In the genomic region with DNA sequence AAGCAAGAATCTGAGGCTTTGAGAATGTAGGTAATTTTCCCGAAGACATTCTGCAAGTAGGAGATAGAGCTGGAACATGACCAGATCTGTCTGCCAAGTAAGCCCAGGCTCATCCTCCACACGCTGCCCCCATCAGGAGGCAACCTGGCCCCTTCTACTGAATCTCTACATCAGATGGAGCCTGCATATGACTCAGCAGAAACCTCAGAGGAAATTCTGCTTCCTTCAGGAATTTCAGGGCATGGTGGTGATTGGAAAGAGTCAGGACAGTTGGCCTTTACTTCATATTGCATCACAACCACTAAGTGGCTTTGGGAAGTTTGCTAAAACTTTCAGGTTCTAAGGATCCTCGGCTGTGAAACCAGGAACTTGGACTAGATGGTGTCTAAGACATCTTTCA, we compare ENCODE assay signal across 9 cellular contexts.
DNase-seq lines count a peak whose midpoint lies in the region; ATAC-seq, FAIRE-seq and TF ChIP-seq lines count a peak whose summit lies in the region.
"Had no signal": no experiment of that assay in that cellular context is flagged by ENCODE, and none has a peak within 500 bp of the region (broad histone marks: within the 10 kb centered on the region; RNA-seq: fewer than 3 reads in every experiment).

No MANE protein-coding gene starts in this region.

- H3K18ac ChIP-seq in mesendoderm (ENCODE audit: low read length) = no peak overlapping the region

- H3K9me2 ChIP-seq in Loucy (replicated peaks; ENCODE audit: low read depth, low read length) = no peaks in the 10 kb centered on the region
- no peaks in the 10 kb centered on the region for H3K9me2 ChIP-seq in MM.1S (replicated peaks; ENCODE audit: insufficient read depth, low read length)

- H3K4me2 ChIP-seq in Loucy (ENCODE audit: low read depth, low read length, poor library complexity, severe bottlenecking) = peak overlapping the region; percentile 78
- peak overlapping the region; percentile 8; the same call in 1 of the 2 replicates for H3K4me2 ChIP-seq in K562 (ENCODE audit: insufficient read depth, low read length)
- H3K4me2 ChIP-seq in mesendoderm (ENCODE audit: low read length) = no peak overlapping the region
- no peak overlapping the region for H3K4me2 ChIP-seq in MM.1S (ENCODE audit: low read depth, low read length)

- H3K4me3 ChIP-seq in Loucy (ENCODE audit: low read length, poor library complexity, severe bottlenecking) = peak overlapping the region; percentile 50
- H3K4me3 ChIP-seq in K562 = no peak overlapping the region
- no peak overlapping the region for H3K4me3 ChIP-seq in mesendoderm (ENCODE audit: low read length)
- H3K4me3 ChIP-seq in MM.1S (ENCODE audit: low read length) = no peak overlapping the region

- BruUV-seq in K562 (replicated peaks; lab: Mats Ljungman, UMichigan) = no TSS peak

- peak overlapping the region; percentile 35 for H3K9ac ChIP-seq in Loucy (ENCODE audit: low read depth, low read length, poor library complexity, severe bottlenecking)
- no peak overlapping the region for H3K9ac ChIP-seq in K562 (ENCODE audit: insufficient read depth in 1 of 2, low read depth in 2 of 2, low read length in 2 of 2)
- H3K9ac ChIP-seq in mesendoderm (ENCODE audit: low read length) = no peak overlapping the region
- H3K9ac ChIP-seq in MM.1S (ENCODE audit: low read length) = no peak overlapping the region

- WGBS in K562 (ENCODE audit: insufficient coverage, low coverage, missing lambda C conversion rate) = 10% methylated on average over 3 of the region's 3 CpGs
- WGBS in mesendoderm (ENCODE audit: extremely low coverage, insufficient coverage, low lambda C conversion rate) = no CpG with 5 or more reads among the region's 3 CpGs

- peaks cover 25% of the 10 kb centered on the region for H3K4me1 ChIP-seq in Loucy (ENCODE audit: insufficient read depth, low read length, poor library complexity, severe bottlenecking)
- peaks cover 0 to 26% of the 10 kb centered on the region in 2 experiments; a peak in 3 of 5 replicates for H3K4me1 ChIP-seq in K562 (replicated peaks in 1 of 2; ENCODE audit: control insufficient read depth in 2 of 2, insufficient read depth in 2 of 2, low read length in 2 of 2)
- H3K4me1 ChIP-seq in mesendoderm (ENCODE audit: control insufficient read depth, low read depth, low read length) = peaks cover 2% of the 10 kb centered on the region
- H3K4me1 ChIP-seq in MM.1S (ENCODE audit: low read length) = no peaks in the 10 kb centered on the region

- TF ChIP-seq EP300 in K562 (IDR thresholded peaks at IDR 0.05; ENCODE audit: low read length) = peak; percentile 75; the same call in 1 of the 2 replicates

- H4K20me1 ChIP-seq in Loucy (ENCODE audit: insufficient read depth, low read length, poor library complexity, severe bottlenecking) (no peaks in the 10 kb centered on the region), K562 (replicated peaks; ENCODE audit: control insufficient read depth, insufficient read depth, low read length) (no peaks in the 10 kb centered on the region), MM.1S (ENCODE audit: insufficient read depth, low read length) (no peaks in the 10 kb centered on the region)

- H3F3A ChIP-seq in Loucy (ENCODE audit: low read depth) = 0 out of 2 replicates have a peak, but pooled peaks cover 12% of the 10 kb centered on the region
- no peaks in the 10 kb centered on the region for H3F3A ChIP-seq in MM.1S (ENCODE audit: insufficient read depth, low read length)

- no peaks in the 10 kb centered on the region for H3K79me2 ChIP-seq in Loucy (ENCODE audit: insufficient read depth, low read length)
- no peaks in the 10 kb centered on the region for H3K79me2 ChIP-seq in K562 (ENCODE audit: control insufficient read depth, insufficient read depth, low read length)
- no peaks in the 10 kb centered on the region for H3K79me2 ChIP-seq in mesendoderm (ENCODE audit: control insufficient read depth, insufficient read depth, low read length)
- no peaks in the 10 kb centered on the region for H3K79me2 ChIP-seq in MM.1S (ENCODE audit: low read length)

- no peak overlapping the region for H2BK15ac ChIP-seq in mesendoderm (replicated peaks; ENCODE audit: low read depth)

- FAIRE-seq in K562 (lab: Jason Lieb, UNC) = no peak

- H3K4ac ChIP-seq in mesendoderm (ENCODE audit: low read depth, low read length) = no peak overlapping the region

- H2BK5ac ChIP-seq in mesendoderm (ENCODE audit: low read length) = no peak overlapping the region

- H3K27ac ChIP-seq in C4-2B = peak overlapping the region; percentile 73; the same call in 1 of the 2 replicates
- peak overlapping the region; percentile 10; the same call in 1 of the 3 replicates for H3K27ac ChIP-seq in K562 (ENCODE audit: extremely low read depth, low read depth, low read length)
- no peak overlapping the region for H3K27ac ChIP-seq in mesendoderm (ENCODE audit: low read depth, low read length)
- H3K27ac ChIP-seq in MM.1S (ENCODE audit: low read length) = no peak overlapping the region

- H2AFZ ChIP-seq in Loucy (ENCODE audit: low read length) = no peak overlapping the region
- peak overlapping the region; percentile 7; the same call in 1 of the 2 replicates for H2AFZ ChIP-seq in K562 (ENCODE audit: low read depth, low read length)
- H2AFZ ChIP-seq in MM.1S (ENCODE audit: low read length) = no peak overlapping the region

- DNase-seq in K562 (ENCODE audit: extremely low read depth in 1 of 4, low spot score in 3 of 4) (peak in 1 of 4 experiments; percentile 9), mesendoderm (peak; percentile 89), DMS114 treated with DMSO at 0.1 percent for 48 hours (lab: John Stamatoyannopoulos, UW; ENCODE audit: unreplicated experiment) (no peak), MM.1S (no peak)
- DNase-seq: stimulated activated CD4-positive, alpha-beta T cell treated with anti-CD3 and anti-CD28 coated beads, Interleukin-2, amount 100 ng/mL, for 24 hours had no signal

- H3K36me3 ChIP-seq in Loucy (ENCODE audit: insufficient read depth, low read length) = no peaks in the 10 kb centered on the region
- no peaks in the 10 kb centered on the region for H3K36me3 ChIP-seq in K562 (ENCODE audit: control insufficient read depth, insufficient read depth, low read length)
- no peaks in the 10 kb centered on the region for H3K36me3 ChIP-seq in mesendoderm (ENCODE audit: control insufficient read depth, insufficient read depth, low read length)
- H3K36me3 ChIP-seq in MM.1S (replicated peaks; ENCODE audit: insufficient read depth, low read length) = no peaks in the 10 kb centered on the region

- no peak for TF ChIP-seq POLR2A in K562 (conservative IDR thresholded peaks at IDR 0.05)

- CTCF ChIA-PET in K562 (lab: Yijun Ruan, JAX; ENCODE audit: low intra/inter-chr PET ratio) = no interaction called here

- no peak overlapping the region for H3K23ac ChIP-seq in mesendoderm (ENCODE audit: low read length)

- ATAC-seq in K562 (peak; percentile 51), GM19328 (IDR thresholded peaks at IDR 0.05; ENCODE audit: unreplicated experiment) (no peak)
- no peak for ATAC-seq in activated CD4-positive, CD25-positive, alpha-beta regulatory T cell treated with anti-CD3 and anti-CD28 coated beads, Interleukin-2, amount 50 U/mL, for 24 hours

- H3K27me3 ChIP-seq in Loucy (ENCODE audit: insufficient read depth, low read length, poor library complexity, severe bottlenecking) (no peaks in the 10 kb centered on the region), K562 (ENCODE audit: control insufficient read depth in 2 of 2, insufficient read depth in 2 of 2, low read length in 2 of 2) (no peaks in the 10 kb centered on the region), mesendoderm (ENCODE audit: insufficient read depth, low read length, poor library complexity) (no peaks in the 10 kb centered on the region), MM.1S (replicated peaks; ENCODE audit: insufficient read depth, low read length) (no peaks in the 10 kb centered on the region)

- H3K56ac ChIP-seq in mesendoderm (ENCODE audit: low read length) = no peak overlapping the region

- in situ Hi-C loops in K562 (cut with MboI) = loop anchor here (10.0 kb wide), 1 partner anchor 142 kb away; no protein-coding TSS in a partner anchor

- H3K79me1 ChIP-seq in mesendoderm (ENCODE audit: low read length) = no peaks in the 10 kb centered on the region

- H3K9me3 ChIP-seq in Loucy (ENCODE audit: insufficient read depth, low read depth, low read length) = peaks cover 12% of the 10 kb centered on the region; the same call in 1 of the 2 replicates
- no peaks in the 10 kb centered on the region for H3K9me3 ChIP-seq in K562 (replicated peaks; ENCODE audit: control insufficient read depth, insufficient read depth, low read depth, low read length)
- H3K9me3 ChIP-seq in MM.1S (replicated peaks; ENCODE audit: insufficient read depth, low read length) = no peaks in the 10 kb centered on the region

- TF ChIP-seq CTCF in C4-2B (conservative IDR thresholded peaks at IDR 0.05) (no peak), Loucy (conservative IDR thresholded peaks at IDR 0.05; ENCODE audit: low read length) (peak; percentile 39), K562 (IDR thresholded peaks at IDR 0.05 in 2 of 3, conservative IDR thresholded peaks at IDR 0.05 in 1 of 3; ENCODE audit: insufficient read depth in 2 of 3, low read depth in 1 of 3, low read length in 3 of 3) (no peak), MM.1S (IDR thresholded peaks at IDR 0.05; ENCODE audit: low read length) (no peak)

- no peak overlapping the region for H4K5ac ChIP-seq in mesendoderm (ENCODE audit: low read length)

- intact Hi-C loops in K562 (cut with micrococcal nuclease) = no loop called here

- no peak overlapping the region for H2AK5ac ChIP-seq in mesendoderm (ENCODE audit: low read length)

- no peaks in the 10 kb centered on the region for H3K9me1 ChIP-seq in K562 (ENCODE audit: control insufficient read depth, insufficient read depth, low read length)

- H4K8ac ChIP-seq in mesendoderm (ENCODE audit: low read depth, low read length) = no peak overlapping the region

- no peak overlapping the region for H2BK120ac ChIP-seq in mesendoderm (ENCODE audit: low read depth, low read length)

- TF ChIP-seq RAD21 in K562 (CRISPR knock-in tag; conservative IDR thresholded peaks at IDR 0.05 in 1 of 2, IDR thresholded peaks at IDR 0.05 in 1 of 2) = no peak

- POLR2A ChIA-PET in K562 (lab: Yijun Ruan, JAX) = interaction anchor here (0.7 to 1.3 kb wide), 3 partner anchors 8 to 47 kb away, joined by 3 read pairs; no protein-coding TSS in a partner anchor

TF ChIP-seq in K562, 482 proteins besides CTCF, POLR2A, EP300 and RAD21 (continues in another document):
- TF ChIP-seq ZNF316 (IDR thresholded peaks at IDR 0.05) (peak; percentile 69), ZNF584 (CRISPR knock-in tag; IDR thresholded peaks at IDR 0.05; ENCODE audit: low read depth) (peak; percentile 7; the same call in 1 of the 2 replicates), ZNF232 (CRISPR knock-in tag; IDR thresholded peaks at IDR 0.05) (no peak)

Comparison
In these comparisons a context has a peak if more than half of its experiments do, and no peak if none do; other contexts are left out.
1. H3K27ac ChIP-seq: peak in C4-2B (single experiment) and K562 (single experiment); none in mesendoderm (single experiment) and MM.1S (single experiment).
2. H3K4me2 ChIP-seq: peak in Loucy (single experiment) and K562 (single experiment); none in mesendoderm (single experiment) and MM.1S (single experiment).